27 cellular contexts compared by ENCODE assay signal in the genomic region with DNA sequence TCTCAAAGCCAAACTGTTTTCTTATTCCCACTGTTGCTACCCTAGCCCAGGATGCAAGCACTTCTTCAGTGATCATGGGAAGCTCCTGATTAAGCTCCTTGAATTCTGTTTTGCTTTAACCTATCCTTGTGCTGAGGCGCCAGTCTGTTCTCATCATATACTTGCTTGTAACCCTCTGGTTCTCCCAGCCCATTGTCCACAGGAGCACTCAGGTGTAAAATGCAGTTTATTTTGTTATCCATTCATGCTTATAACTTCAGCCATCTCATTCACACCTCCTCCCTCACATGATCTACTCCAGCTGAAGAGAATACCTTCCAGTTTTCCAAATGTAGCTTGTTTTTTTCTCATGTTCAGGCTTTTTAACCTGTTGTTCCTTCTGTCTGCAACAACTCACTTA.
"Had no signal": no experiment of that assay in that cellular context is flagged by ENCODE, and none has a peak within 500 bp of the region (broad histone marks: within the 10 kb centered on the region; RNA-seq: fewer than 3 reads in every experiment).

No MANE protein-coding gene starts in this region.

- H3K9me3 ChIP-seq: heart left ventricle, left ventricle myocardium inferior, pancreas, stomach, testis, tibial artery, upper lobe of right lung had no signal

- H3K4me1 ChIP-seq: heart left ventricle, left ventricle myocardium inferior, pancreas, stomach, testis, tibial artery, upper lobe of right lung had no signal

- H3K9me3 Mint-ChIP-seq: mesothelial cell of epicardium; stimulated activated naive B cell treated with anti-CD40 and anti-IgM and Interleukin-4, amounts not matched to agents 10 μg/mL and 1 μg/mL and 100 μg/mL, for 72 hours had no signal

- DNase-seq: heart left ventricle; islet precursor cell; left colon; left ventricle myocardium inferior; mesendoderm; naive B cell; natural killer cell; pancreas; retina; right cardiac atrium; stimulated activated CD4-positive, alpha-beta T cell treated with anti-CD3 and anti-CD28 coated beads, Interleukin-12 subunit alpha, Interleukin-12 subunit beta, amount 100 ng/mL, for 4 hours; stimulated activated CD4-positive, alpha-beta T cell treated with anti-CD3 and anti-CD28 coated beads, Interleukin-15, amount 100 ng/mL, for 24 hours; stimulated activated CD4-positive, alpha-beta T cell treated with anti-CD3 and anti-CD28 coated beads, Interleukin-2, amount 100 ng/mL, for 24 hours; stimulated activated CD4-positive, alpha-beta T cell treated with anti-CD3 and anti-CD28 coated beads, Interleukin-4, amount 100 ng/mL, for 1 hour; stimulated activated naive B cell treated with anti-CD40 and anti-IgM and Interleukin-4, amounts not matched to agents 10 μg/mL and 1 μg/mL and 100 μg/mL, for 72 hours; stimulated activated naive CD8-positive, alpha-beta T cell treated with anti-CD3 and anti-CD28 coated beads, Interleukin-15, Interleukin-2, amounts not matched to agents 100 U/mL and 50 U/mL, for 24 hours; stomach; testis; tibial artery; trophoblast cell; upper lobe of right lung had no signal

- H3K4me3 Mint-ChIP-seq: mesothelial cell of epicardium; naive B cell; natural killer cell; stimulated activated naive B cell treated with anti-CD40 and anti-IgM and Interleukin-4, amounts not matched to agents 10 μg/mL and 1 μg/mL and 100 μg/mL, for 72 hours had no signal

- H3K36me3 Mint-ChIP-seq: mesothelial cell of epicardium; naive B cell; natural killer cell; stimulated activated naive B cell treated with anti-CD40 and anti-IgM and Interleukin-4, amounts not matched to agents 10 μg/mL and 1 μg/mL and 100 μg/mL, for 72 hours had no signal

- H3K27ac ChIP-seq: heart left ventricle, hepatocyte, left ventricle myocardium inferior, pancreas, skin epidermis, stomach, testis, tibial artery, upper lobe of right lung had no signal

- H3K4me1 Mint-ChIP-seq: natural killer cell; stimulated activated naive B cell treated with anti-CD40 and anti-IgM and Interleukin-4, amounts not matched to agents 10 μg/mL and 1 μg/mL and 100 μg/mL, for 72 hours had no signal

- H3K4me3 ChIP-seq: heart left ventricle, hepatocyte, left ventricle myocardium inferior, lung, pancreas, skin epidermis, stomach, testis, tibial artery, upper lobe of right lung had no signal

- H3K36me3 ChIP-seq: heart left ventricle, left ventricle myocardium inferior, pancreas, stomach, tibial artery, upper lobe of right lung had no signal

- H3K27ac Mint-ChIP-seq: mesothelial cell of epicardium; naive B cell; natural killer cell; progenitor cell of endocrine pancreas; stimulated activated naive B cell treated with anti-CD40 and anti-IgM and Interleukin-4, amounts not matched to agents 10 μg/mL and 1 μg/mL and 100 μg/mL, for 72 hours had no signal

- ATAC-seq: heart left ventricle; left colon; natural killer cell; pancreas; right cardiac atrium; sciatic nerve; stimulated activated naive B cell treated with anti-CD40 and anti-IgM and Interleukin-4, amounts not matched to agents 10 μg/mL and 1 μg/mL and 100 μg/mL, for 72 hours; stimulated activated naive CD8-positive, alpha-beta T cell treated with anti-CD3 and anti-CD28 coated beads, Interleukin-15, Interleukin-2, amounts not matched to agents 100 U/mL and 50 U/mL, for 24 hours; upper lobe of right lung had no signal

- H3K27me3 ChIP-seq: heart left ventricle, pancreas, stomach, testis, tibial artery, upper lobe of right lung had no signal

- H3K27me3 Mint-ChIP-seq: stimulated activated naive B cell treated with anti-CD40 and anti-IgM and Interleukin-4, amounts not matched to agents 10 μg/mL and 1 μg/mL and 100 μg/mL, for 72 hours had no signal
